1 cellular context compared by ENCODE assay signal in the genomic region with DNA sequence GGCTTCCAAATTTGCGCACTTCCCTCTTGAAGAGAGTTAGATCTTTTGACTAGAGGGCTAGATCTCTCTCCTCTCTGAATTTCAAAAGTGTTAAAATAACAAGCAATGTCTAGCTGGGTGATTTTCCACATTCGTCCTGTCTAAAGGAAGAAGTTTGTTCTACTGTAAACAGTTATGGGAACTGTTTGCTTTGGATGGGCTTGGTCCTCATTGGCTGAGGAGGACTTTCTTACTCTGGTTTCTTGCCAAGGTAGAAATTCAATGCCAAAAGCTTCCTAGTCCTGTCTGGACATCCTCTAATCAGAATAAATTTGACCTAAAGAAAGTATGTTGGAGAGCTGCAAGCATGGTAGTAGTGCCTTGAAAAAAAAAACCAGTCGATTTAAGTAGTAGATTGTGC.
TF ChIP-seq lines count a peak whose summit lies in the region.

No MANE protein-coding gene starts in this region.

TF ChIP-seq in endothelial cell of umbilical vein, 7 proteins besides CTCF, POLR2A, EP300 and RAD21:
- TF ChIP-seq EZH2 (IDR thresholded peaks at IDR 0.05; ENCODE audit: borderline replicate concordance, low read depth, low read length, severe bottlenecking) (no peak), MYC (IDR thresholded peaks at IDR 0.05; ENCODE audit: low read depth, low read length) (no peak), JUN (IDR thresholded peaks at IDR 0.05; ENCODE audit: borderline replicate concordance, insufficient read depth, insufficient read length, low read depth) (no peak), GATA2 (IDR thresholded peaks at IDR 0.05; ENCODE audit: insufficient read depth, insufficient read length, low read depth, low read length) (no peak), POLR2AphosphoS5 (IDR thresholded peaks at IDR 0.05; ENCODE audit: insufficient read depth, low read depth, low read length) (no peak), FOS (IDR thresholded peaks at IDR 0.05; ENCODE audit: borderline replicate concordance, insufficient read depth, low read length) (no peak)
- TF ChIP-seq, protein P1, sequence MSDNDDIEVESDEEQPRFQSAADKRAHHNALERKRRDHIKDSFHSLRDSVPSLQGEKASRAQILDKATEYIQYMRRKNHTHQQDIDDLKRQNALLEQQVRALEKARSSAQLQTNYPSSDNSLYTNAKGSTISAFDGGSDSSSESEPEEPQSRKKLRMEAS (IDR thresholded peaks at IDR 0.05; ENCODE audit: insufficient read depth, insufficient read length) = no peak
